ENCODE assay signal across 9 cellular contexts in the genomic region with DNA sequence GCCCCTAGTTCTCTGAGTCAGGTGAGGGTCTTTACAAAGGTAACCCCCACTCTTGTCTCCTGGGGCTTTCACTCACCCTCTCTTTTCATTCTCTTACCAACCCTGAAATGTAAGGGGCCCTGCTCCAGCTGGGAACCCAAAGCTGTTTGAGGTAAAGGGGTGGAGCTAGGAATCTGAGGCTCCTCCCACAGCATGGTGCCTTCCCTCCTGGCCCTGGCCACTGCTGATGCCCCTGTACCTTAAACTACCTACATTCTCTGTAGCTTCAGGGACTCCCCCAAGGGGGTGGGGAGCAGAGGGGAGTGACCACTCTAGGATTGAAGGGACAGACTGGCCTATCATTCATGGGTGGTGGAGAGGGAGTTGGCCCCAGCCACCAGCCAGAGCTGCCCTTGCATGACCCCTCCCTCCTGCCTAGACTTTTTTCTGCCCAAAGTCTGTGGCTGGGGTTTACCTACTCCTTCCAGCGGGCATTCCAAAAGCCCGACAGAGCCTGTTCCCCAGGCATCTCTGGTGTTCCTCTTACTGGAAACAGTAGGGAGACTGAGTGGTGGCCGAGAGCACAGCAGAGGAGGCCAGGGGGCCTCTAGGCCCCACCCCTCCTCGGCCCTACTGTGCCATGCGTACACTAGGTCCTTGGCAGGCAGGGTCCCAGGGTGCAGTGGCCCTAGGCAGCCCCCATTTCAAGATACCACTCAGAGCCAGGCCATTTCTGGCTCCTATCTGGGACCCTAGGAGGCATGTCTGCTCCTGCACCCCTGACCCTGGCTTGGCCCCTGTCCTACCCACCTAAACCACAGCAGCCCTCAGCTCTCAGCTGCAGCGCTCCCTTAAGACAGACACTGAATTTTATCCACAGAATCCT. TPM values are rescaled to one million over a fixed set of nuclear protein-coding genes. Genes with fewer than 3 reads are reported as not detected.
DNase-seq lines count a peak whose midpoint lies in the region; ATAC-seq and TF ChIP-seq lines count a peak whose summit lies in the region.
"Had no signal": no experiment of that assay in that cellular context is flagged by ENCODE, and none has a peak within 500 bp of the region (broad histone marks: within the 10 kb centered on the region; RNA-seq: fewer than 3 reads in every experiment).

No MANE protein-coding gene starts in this region.

- TF ChIP-seq CTCF in SK-N-SH (IDR thresholded peaks at IDR 0.05) (no peak), KMS-11 (conservative IDR thresholded peaks at IDR 0.05; ENCODE audit: low read depth, low read length) (no peak)

- TF ChIP-seq EP300 in SK-N-SH (IDR thresholded peaks at IDR 0.05; ENCODE audit: borderline replicate concordance in 1 of 2, low read depth in 1 of 2, low read length in 1 of 2), result no peak

- no peak overlapping the region for H2AFZ ChIP-seq in SK-N-SH (ENCODE audit: low read depth)
- H2AFZ ChIP-seq in KMS-11 (ENCODE audit: low read depth), result no peak overlapping the region

- DNase-seq in SK-N-SH, result peak; percentile 43
- peak; percentile 33 for DNase-seq in sciatic nerve (ENCODE audit: low spot score)

- peak overlapping the region in 1 of 2 experiments; percentile 90; a peak in 2 of 4 replicates for H3K27ac ChIP-seq in SK-N-SH (ENCODE audit: low read depth in 2 of 2, low read length in 1 of 2)
- peak overlapping the region; percentile 18; the same call in 1 of the 2 replicates for H3K27ac ChIP-seq in KMS-11
- H3K27ac ChIP-seq: right lobe of liver had no signal

- peaks cover 9% of the 10 kb centered on the region for H3F3A ChIP-seq in SK-N-SH (replicated peaks; ENCODE audit: insufficient read depth)

- ATAC-seq in SK-N-SH treated with all-trans-retinoic acid at 6 μM for 48 hours, result no peak
- ATAC-seq in sciatic nerve, result no peak
- no peak for ATAC-seq in GM18867 (IDR thresholded peaks at IDR 0.05; ENCODE audit: unreplicated experiment)
- ATAC-seq in HG03039 (IDR thresholded peaks at IDR 0.05; ENCODE audit: unreplicated experiment), result no peak
- no peak for ATAC-seq in HG03175 (IDR thresholded peaks at IDR 0.05; ENCODE audit: unreplicated experiment)
- ATAC-seq: right lobe of liver had no signal

- no peaks in the 10 kb centered on the region for H3K27me3 ChIP-seq in SK-N-SH (ENCODE audit: insufficient read depth)
- no peaks in the 10 kb centered on the region for H3K27me3 ChIP-seq in KMS-11 (ENCODE audit: insufficient read depth, low read depth)
- H3K27me3 ChIP-seq in endocrine pancreas (ENCODE audit: control insufficient read depth, insufficient read depth, low read length), result no peaks in the 10 kb centered on the region
- H3K27me3 ChIP-seq: right lobe of liver had no signal

- POLR2A ChIA-PET in SK-N-SH (lab: Yijun Ruan, JAX), result interaction anchor here (0.6 to 1.0 kb wide), 5 partner anchors 11 to 1231 kb away, joined by 3 to 4 read pairs (median 3); a partner anchor contains a TSS

- CTCF ChIA-PET in SK-N-SH (lab: Yijun Ruan, JAX), result interaction anchor here (0.6 to 21.0 kb wide), 6 partner anchors 9 to 59 kb away, joined by 3 to 354 read pairs (median 5); a partner anchor contains a TSS

- H3K9ac ChIP-seq in SK-N-SH (no peak overlapping the region), KMS-11 (no peak overlapping the region), endocrine pancreas (ENCODE audit: control insufficient read depth, insufficient read depth, low read length) (peak overlapping the region; percentile 8)

- WGBS in SK-N-SH (ENCODE audit: low lambda C conversion rate), result 89% methylated on average over 1 of the region's 6 CpGs

- H3K4me1 ChIP-seq in SK-N-SH (ENCODE audit: control insufficient read depth in 1 of 2, insufficient read depth in 2 of 2, low read depth in 1 of 2, low read length in 1 of 2), result peaks cover 14 to 94% of the 10 kb centered on the region in 2 experiments
- peaks cover 13% of the 10 kb centered on the region for H3K4me1 ChIP-seq in KMS-11 (ENCODE audit: low read depth, poor library complexity, severe bottlenecking)
- no peaks in the 10 kb centered on the region for H3K4me1 ChIP-seq in endocrine pancreas (ENCODE audit: control insufficient read depth, insufficient read depth, low read length)

- peaks cover 4 to 31% of the 10 kb centered on the region in 2 experiments for H3K36me3 ChIP-seq in SK-N-SH (replicated peaks in 1 of 2; ENCODE audit: control insufficient read depth in 1 of 2, insufficient read depth in 2 of 2, low read length in 1 of 2)
- H3K36me3 ChIP-seq in KMS-11 (ENCODE audit: insufficient read depth), result no peaks in the 10 kb centered on the region
- no peaks in the 10 kb centered on the region for H3K36me3 ChIP-seq in endocrine pancreas (ENCODE audit: control insufficient read depth, insufficient read depth, low read length)

- TF ChIP-seq RAD21 in SK-N-SH (IDR thresholded peaks at IDR 0.05; ENCODE audit: low read length), result no peak

- H4K20me1 ChIP-seq in SK-N-SH (ENCODE audit: insufficient read depth), result 0 out of 2 replicates have a peak, but pooled peaks cover 6% of the 10 kb centered on the region
- H4K20me1 ChIP-seq in KMS-11 (ENCODE audit: insufficient read depth), result no peaks in the 10 kb centered on the region

- peaks cover 7% of the 10 kb centered on the region; the same call in 1 of the 2 replicates for H3K79me2 ChIP-seq in SK-N-SH (ENCODE audit: insufficient read depth)
- no peaks in the 10 kb centered on the region for H3K79me2 ChIP-seq in KMS-11 (ENCODE audit: insufficient read depth, low read depth)

- H3K9me2 ChIP-seq in SK-N-SH, result no peaks in the 10 kb centered on the region

- H3K4me3 ChIP-seq in SK-N-SH (ENCODE audit: low read depth in 2 of 2, low read length in 1 of 2), result no peak overlapping the region
- no peak overlapping the region for H3K4me3 ChIP-seq in KMS-11 (IDR thresholded peaks at IDR 0.05; ENCODE audit: insufficient read depth, low read depth, low read length)
- H3K4me3 ChIP-seq in endocrine pancreas (ENCODE audit: control insufficient read depth, insufficient read depth, low read length), result no peak overlapping the region
- H3K4me3 ChIP-seq: right lobe of liver had no signal

- H3K9me3 ChIP-seq in SK-N-SH, result no peaks in the 10 kb centered on the region
- no peaks in the 10 kb centered on the region for H3K9me3 ChIP-seq in endocrine pancreas (ENCODE audit: control insufficient read depth, low read length)
- H3K9me3 ChIP-seq: right lobe of liver had no signal

- intact Hi-C loops in sciatic nerve (cut with DNase I), result no loop called here

- H3K4me2 ChIP-seq in SK-N-SH, result no peak overlapping the region
- H3K4me2 ChIP-seq in KMS-11, result no peak overlapping the region

TF ChIP-seq in SK-N-SH, 30 proteins besides CTCF, POLR2A, EP300 and RAD21 (continues in another document):
- TF ChIP-seq CHD2 (IDR thresholded peaks at IDR 0.05; ENCODE audit: low read length, partially characterized antibody) (no peak), POLR2AphosphoS5 (IDR thresholded peaks at IDR 0.05; ENCODE audit: low read depth, low read length) (no peak), RCOR1 (IDR thresholded peaks at IDR 0.05; ENCODE audit: low read length) (no peak), TAF1 (IDR thresholded peaks at IDR 0.05; ENCODE audit: borderline replicate concordance, low read depth, low read length) (no peak), FOXM1 (IDR thresholded peaks at IDR 0.05; ENCODE audit: low read depth) (no peak)

TF ChIP-seq in SK-N-SH treated with all-trans-retinoic acid at 6 μM for 48 hours, 23 proteins besides CTCF, POLR2A, EP300 and RAD21 (continues in another document):
- TF ChIP-seq, protein P1, sequence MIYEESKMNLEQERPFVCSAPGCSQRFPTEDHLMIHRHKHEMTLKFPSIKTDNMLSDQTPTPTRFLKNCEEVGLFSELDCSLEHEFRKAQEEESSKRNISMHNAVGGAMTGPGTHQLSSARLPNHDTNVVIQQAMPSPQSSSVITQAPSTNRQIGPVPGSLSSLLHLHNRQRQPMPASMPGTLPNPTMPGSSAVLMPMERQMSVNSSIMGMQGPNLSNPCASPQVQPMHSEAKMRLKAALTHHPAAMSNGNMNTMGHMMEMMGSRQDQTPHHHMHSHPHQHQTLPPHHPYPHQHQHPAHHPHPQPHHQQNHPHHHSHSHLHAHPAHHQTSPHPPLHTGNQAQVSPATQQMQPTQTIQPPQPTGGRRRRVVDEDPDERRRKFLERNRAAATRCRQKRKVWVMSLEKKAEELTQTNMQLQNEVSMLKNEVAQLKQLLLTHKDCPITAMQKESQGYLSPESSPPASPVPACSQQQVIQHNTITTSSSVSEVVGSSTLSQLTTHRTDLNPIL (CRISPR knock-in tag; IDR thresholded peaks at IDR 0.05; ENCODE audit: low read depth), result no peak
- TF ChIP-seq BACH2 (CRISPR knock-in tag; IDR thresholded peaks at IDR 0.05; ENCODE audit: borderline replicate concordance) (no peak), RARB (CRISPR knock-in tag; IDR thresholded peaks at IDR 0.05) (no peak), OSR1 (CRISPR knock-in tag; IDR thresholded peaks at IDR 0.05) (no peak), ZC3H10 (CRISPR knock-in tag; IDR thresholded peaks at IDR 0.05) (no peak)
- TF ChIP-seq, protein P2, sequence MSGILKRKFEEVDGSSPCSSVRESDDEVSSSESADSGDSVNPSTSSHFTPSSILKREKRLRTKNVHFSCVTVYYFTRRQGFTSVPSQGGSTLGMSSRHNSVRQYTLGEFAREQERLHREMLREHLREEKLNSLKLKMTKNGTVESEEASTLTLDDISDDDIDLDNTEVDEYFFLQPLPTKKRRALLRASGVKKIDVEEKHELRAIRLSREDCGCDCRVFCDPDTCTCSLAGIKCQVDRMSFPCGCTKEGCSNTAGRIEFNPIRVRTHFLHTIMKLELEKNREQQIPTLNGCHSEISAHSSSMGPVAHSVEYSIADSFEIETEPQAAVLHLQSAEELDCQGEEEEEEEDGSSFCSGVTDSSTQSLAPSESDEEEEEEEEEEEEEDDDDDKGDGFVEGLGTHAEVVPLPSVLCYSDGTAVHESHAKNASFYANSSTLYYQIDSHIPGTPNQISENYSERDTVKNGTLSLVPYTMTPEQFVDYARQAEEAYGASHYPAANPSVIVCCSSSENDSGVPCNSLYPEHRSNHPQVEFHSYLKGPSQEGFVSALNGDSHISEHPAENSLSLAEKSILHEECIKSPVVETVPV (CRISPR knock-in tag; IDR thresholded peaks at IDR 0.05), result no peak

RNA-seq across cellular contexts. Expression of a gene that starts 9.5 kb away (rescaled TPM):
- polyA plus RNA-seq in SK-N-SH (2012; rRNA removed), result 28.4 and 36.9 TPM in 2 replicates
- polyA plus RNA-seq in SK-N-SH (2012; cell fraction: cytosol; rRNA removed), result 15.8 and 25.8 TPM in 2 replicates
- 45.1 and 47.5 TPM in 2 replicates for polyA plus RNA-seq in SK-N-SH (2012; cell fraction: nucleus; rRNA removed)
- total RNA-seq in sciatic nerve, result 22.6 TPM

RNA-seq across cellular contexts. Expression of a gene that starts 14.3 kb away (rescaled TPM):
- 160 and 178 TPM in 2 replicates for polyA plus RNA-seq in SK-N-SH (2012; rRNA removed)
- polyA plus RNA-seq in SK-N-SH (2012; cell fraction: cytosol; rRNA removed), result 117 and 162 TPM in 2 replicates
- 98.6 and 138 TPM in 2 replicates for polyA plus RNA-seq in SK-N-SH (2012; cell fraction: nucleus; rRNA removed)
- total RNA-seq in sciatic nerve, result 42.6 TPM

RNA-seq across cellular contexts. Expression of a gene that starts 29.5 kb away (rescaled TPM):
- 81.2 and 104 TPM in 2 replicates for polyA plus RNA-seq in SK-N-SH (2012; rRNA removed)
- polyA plus RNA-seq in SK-N-SH (2012; cell fraction: cytosol; rRNA removed), result 67.5 and 76.5 TPM in 2 replicates
- 127 and 149 TPM in 2 replicates for polyA plus RNA-seq in SK-N-SH (2012; cell fraction: nucleus; rRNA removed)
- total RNA-seq in sciatic nerve, result 31.2 TPM

RNA-seq across cellular contexts. Expression of a gene that starts 29.6 kb away (rescaled TPM):
- 43.6 and 63.3 TPM in 2 replicates for polyA plus RNA-seq in SK-N-SH (2012; rRNA removed)
- 45.7 and 48.3 TPM in 2 replicates for polyA plus RNA-seq in SK-N-SH (2012; cell fraction: cytosol; rRNA removed)
- 49.1 and 64.3 TPM in 2 replicates for polyA plus RNA-seq in SK-N-SH (2012; cell fraction: nucleus; rRNA removed)
- 28.1 TPM for total RNA-seq in sciatic nerve

RNA-seq across cellular contexts. Expression of a gene that starts 59.6 kb away (rescaled TPM):
- polyA plus RNA-seq in SK-N-SH (2012; rRNA removed), result 17.5 and 26.2 TPM in 2 replicates
- polyA plus RNA-seq in SK-N-SH (2012; cell fraction: cytosol; rRNA removed), result 13.1 and 17.1 TPM in 2 replicates
- polyA plus RNA-seq in SK-N-SH (2012; cell fraction: nucleus; rRNA removed), result 20.7 and 31.8 TPM in 2 replicates
- 14.3 TPM for total RNA-seq in sciatic nerve
